Comparison of ENCODE assay signal across 12 cellular contexts in the genomic region with DNA sequence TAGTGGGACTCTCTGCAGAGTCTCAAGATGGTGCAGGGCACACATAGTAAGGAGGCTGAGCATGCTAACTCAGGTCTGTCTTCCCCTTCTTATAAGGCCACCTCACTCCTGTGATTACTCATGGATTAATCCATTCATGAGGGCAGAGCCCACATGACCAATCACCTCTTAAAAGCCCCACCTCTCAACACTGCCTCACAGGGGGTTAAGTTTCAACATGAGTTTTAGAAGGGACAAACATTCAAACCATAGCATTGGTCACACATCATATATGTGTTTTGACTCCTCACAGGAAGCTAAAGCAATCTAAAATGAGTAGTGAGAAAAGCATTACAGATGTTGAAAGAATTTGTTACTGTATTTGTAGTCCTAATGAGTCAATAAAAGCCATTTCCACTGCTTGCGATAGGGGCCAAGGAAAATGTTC. TPM values are rescaled to one million over a fixed set of nuclear protein-coding genes. Genes with fewer than 3 reads are reported as not detected.
DNase-seq lines count a peak whose midpoint lies in the region; ATAC-seq, FAIRE-seq and TF ChIP-seq lines count a peak whose summit lies in the region.
"Had no signal": no experiment of that assay in that cellular context is flagged by ENCODE, and none has a peak within 500 bp of the region (broad histone marks: within the 10 kb centered on the region; RNA-seq: fewer than 3 reads in every experiment).

No MANE protein-coding gene starts in this region.

- no peaks in the 10 kb centered on the region for H3K4me1 ChIP-seq in trophoblast cell (ENCODE audit: control insufficient read depth in 1 of 2, insufficient read depth in 2 of 2, low read length in 2 of 2)

- H3K4ac ChIP-seq in trophoblast cell (ENCODE audit: low read depth, low read length): no peak overlapping the region

- H4K91ac ChIP-seq in trophoblast cell (ENCODE audit: low read depth, low read length): no peak overlapping the region

- no peak overlapping the region for H2AK5ac ChIP-seq in trophoblast cell (ENCODE audit: low read length)

- H2BK5ac ChIP-seq in trophoblast cell (ENCODE audit: low read depth, low read length, poor library complexity): no peak overlapping the region

- TF ChIP-seq CTCF in GM12865 (IDR thresholded peaks at IDR 0.05; ENCODE audit: insufficient read depth, low read depth, low read length, missing control alignments): no peak
- no peak for TF ChIP-seq CTCF in bronchial epithelial cell (IDR thresholded peaks at IDR 0.05; ENCODE audit: insufficient read depth, low read length, severe bottlenecking)

- no peak overlapping the region for H4K12ac ChIP-seq in trophoblast cell (ENCODE audit: low read depth, low read length)

- H3K9me3 ChIP-seq in trophoblast cell (ENCODE audit: insufficient read depth, low read depth, low read length): no peaks in the 10 kb centered on the region

- peak; percentile 93 for FAIRE-seq in bronchial epithelial cell (lab: Jason Lieb, UNC)
- FAIRE-seq: frontal cortex, HepG2 had no signal

- no peak overlapping the region for H2BK12ac ChIP-seq in trophoblast cell (ENCODE audit: low read length)

- H3K14ac ChIP-seq in trophoblast cell (ENCODE audit: low read length): no peak overlapping the region

- no peaks in the 10 kb centered on the region for H3K27me3 ChIP-seq in bronchial epithelial cell (ENCODE audit: control insufficient read depth, insufficient read depth, low read length)
- no peaks in the 10 kb centered on the region for H3K27me3 ChIP-seq in trophoblast cell (ENCODE audit: insufficient read depth, low read length)

- H3K4me3 ChIP-seq in GM12865 (ENCODE audit: low read depth, low read length) (no peak overlapping the region), bronchial epithelial cell (ENCODE audit: low read depth, low read length) (no peak overlapping the region), trophoblast cell (ENCODE audit: low read depth, low read length) (no peak overlapping the region)

- no peak overlapping the region for H2BK120ac ChIP-seq in trophoblast cell (ENCODE audit: insufficient read depth, low read length, poor library complexity)

- no peak overlapping the region for H3K4me2 ChIP-seq in trophoblast cell (ENCODE audit: low read length)

- no peaks in the 10 kb centered on the region for H3K79me1 ChIP-seq in trophoblast cell (ENCODE audit: low read length)

- H3K79me2 ChIP-seq in trophoblast cell (ENCODE audit: control insufficient read depth, insufficient read depth, low read length, poor library complexity): no peaks in the 10 kb centered on the region

- no peak overlapping the region for H4K8ac ChIP-seq in trophoblast cell (ENCODE audit: low read depth, low read length)

- H3K9ac ChIP-seq in trophoblast cell (ENCODE audit: low read length): no peak overlapping the region

- DNase-seq in GM12865 (ENCODE audit: low read depth) (peak; percentile 69), bronchial epithelial cell (ENCODE audit: low read depth) (peak; percentile 100), trophoblast cell (peak; percentile 59 to 80), KBM-7 (no peak), NCI-H1417 treated with DMSO at 0.1 percent for 48 hours (lab: John Stamatoyannopoulos, UW) (no peak)
- DNase-seq: activated CD4-positive, alpha-beta memory T cell treated with anti-CD3 and anti-CD28 coated beads, Interleukin-2, amount 10 ng/mL, durations not matched to agents 7 days and 5 days had no signal

- H2AFZ ChIP-seq in trophoblast cell (ENCODE audit: insufficient read depth, low read length, poor library complexity): no peak overlapping the region

- H3K36me3 ChIP-seq in bronchial epithelial cell (ENCODE audit: control insufficient read depth, insufficient read depth, low read length) (no peaks in the 10 kb centered on the region), trophoblast cell (ENCODE audit: control insufficient read depth in 1 of 2, insufficient read depth in 2 of 2, low read length in 2 of 2) (no peaks in the 10 kb centered on the region)

- in situ Hi-C loops in KBM-7 (cut with MboI; ENCODE audit: low pct_unique_long_range_greater_than_20kb, low sequenced_read_pairs): no loop called here

- no peak overlapping the region for H3K18ac ChIP-seq in trophoblast cell (ENCODE audit: low read length)

- ATAC-seq in HG03432 (IDR thresholded peaks at IDR 0.05; ENCODE audit: unreplicated experiment) (peak; percentile 87), GM21423 (IDR thresholded peaks at IDR 0.05; ENCODE audit: unreplicated experiment) (no peak), HG03457 (IDR thresholded peaks at IDR 0.05; ENCODE audit: unreplicated experiment) (no peak)
- ATAC-seq: HepG2, sciatic nerve had no signal

- WGBS in trophoblast cell (ENCODE audit: extremely low coverage, insufficient coverage, insufficient read length): no CpG with 5 or more reads among the region's 1 CpG

- no peak overlapping the region for H3K27ac ChIP-seq in trophoblast cell (ENCODE audit: low read depth, low read length)

- H3K23ac ChIP-seq in trophoblast cell (ENCODE audit: low read length): no peak overlapping the region

RNA-seq across cellular contexts. Expression of gene DTNA, which starts 57.5 kb away (rescaled TPM):
- 1.6 and 1.9 TPM in 2 replicates for total RNA-seq in bronchial epithelial cell
- 3.7 and 4.3 TPM in 2 replicates for polyA plus RNA-seq in trophoblast cell (2013)

Comparison
In these comparisons a context has a peak if more than half of its experiments do, and no peak if none do; other contexts are left out.
1. DNase-seq: peak in GM12865 (single experiment), bronchial epithelial cell (single experiment) and trophoblast cell (2 of 2); none in KBM-7 (single experiment) and NCI-H1417 treated with DMSO at 0.1 percent for 48 hours (single experiment).